8 cellular contexts compared by ENCODE assay signal in the genomic region with DNA sequence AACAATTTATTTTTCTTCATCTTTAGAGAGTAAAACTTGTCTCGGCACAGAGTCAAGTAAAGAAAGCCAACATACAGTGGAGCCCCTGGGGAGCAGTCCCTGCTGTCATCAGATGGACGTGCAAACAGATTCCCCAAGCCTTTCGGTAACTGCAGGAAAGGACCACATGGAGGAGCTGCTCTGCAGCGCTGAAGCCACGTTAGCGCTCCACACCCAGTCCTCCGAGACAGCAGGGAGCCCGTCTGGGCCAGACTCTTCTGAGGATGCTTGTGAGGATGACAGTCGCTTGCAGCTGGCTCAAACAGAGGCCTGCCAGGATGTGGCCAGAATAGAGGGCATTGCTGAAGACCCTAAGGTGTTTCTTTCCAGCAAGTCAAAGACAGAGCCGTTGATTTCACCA.
DNase-seq lines count a peak whose midpoint lies in the region; FAIRE-seq and TF ChIP-seq lines count a peak whose summit lies in the region.

No MANE protein-coding gene starts in this region.

- intact Hi-C loops in dorsolateral prefrontal cortex (cut with DNase I), result no loop called here

- H3K27me3 ChIP-seq in dorsolateral prefrontal cortex (no peaks in the 10 kb centered on the region), mesenchymal stem cell (ENCODE audit: control insufficient read depth in 1 of 2, insufficient read depth in 1 of 2, low read length in 2 of 2) (no peaks in the 10 kb centered on the region)

- H2BK120ac ChIP-seq in mesenchymal stem cell (ENCODE audit: low read depth, low read length), result no peak overlapping the region

- FAIRE-seq in HTR-8/SVneo (lab: Jason Lieb, UNC), result no peak

- no peaks in the 10 kb centered on the region for H3K9me3 ChIP-seq in mesenchymal stem cell (ENCODE audit: control insufficient read depth, low read length)

- no peak overlapping the region for H3K14ac ChIP-seq in mesenchymal stem cell (ENCODE audit: low read length in 2 of 2)

- H2AFZ ChIP-seq in mesenchymal stem cell (ENCODE audit: low read depth, low read length), result peak overlapping the region; percentile 55

- H4K91ac ChIP-seq in mesenchymal stem cell (ENCODE audit: low read length), result no peak overlapping the region

- 35% methylated on average over 10 of the region's 10 CpGs for WGBS in mesenchymal stem cell

- no peak overlapping the region for H3K18ac ChIP-seq in mesenchymal stem cell (ENCODE audit: low read depth in 1 of 2, low read length in 2 of 2)

- TF ChIP-seq CTCF in dorsolateral prefrontal cortex (IDR thresholded peaks at IDR 0.05 in 54 of 56, conservative IDR thresholded peaks at IDR 0.05 in 2 of 56; ENCODE audit: low read depth in 1 of 56, partially characterized antibody in 56 of 56), result peak; percentile 20 to 78 (median 62)

- no peak overlapping the region for H3K23ac ChIP-seq in mesenchymal stem cell (ENCODE audit: low read length in 2 of 2)

- H3K4me3 ChIP-seq in dorsolateral prefrontal cortex, result peak overlapping the region in 46 of 59 donors; percentile 4 to 57 (median 40)
- peak overlapping the region in 1 of 2 experiments; percentile 74 for H3K4me3 ChIP-seq in mesenchymal stem cell (ENCODE audit: insufficient read depth in 1 of 2, low read depth in 1 of 2, low read length in 2 of 2)

- DNase-seq in A172 (ENCODE audit: low spot score), result peak; percentile 49
- DNase-seq in NCI-H1436 treated with DMSO at 0.1 percent for 48 hours (lab: John Stamatoyannopoulos, UW), result peak; percentile 41
- peak; percentile 36 to 82 (median 77) for DNase-seq in dorsolateral prefrontal cortex
- DNase-seq in mesenchymal stem cell, result peak; percentile 79
- no peak for DNase-seq in amniotic stem cell (lab: John Stamatoyannopoulos, UW)
- no peak for DNase-seq in mesenteric fat pad (ENCODE audit: low spot score)
- DNase-seq in activated T-cell treated with anti-CD3 and anti-CD28 coated beads, Interleukin-2, amount 50 U/mL, for 48 hours, result no peak
- DNase-seq in HTR-8/SVneo (ENCODE audit: insufficient read length, low spot score), result no peak

- H2BK12ac ChIP-seq in mesenchymal stem cell (ENCODE audit: low read length in 2 of 2), result no peak overlapping the region

- H3K4ac ChIP-seq in mesenchymal stem cell (ENCODE audit: low read depth in 1 of 2, low read length in 2 of 2), result no peak overlapping the region

- H3K36me3 ChIP-seq in mesenchymal stem cell (ENCODE audit: control insufficient read depth in 1 of 2, insufficient read depth in 2 of 2, low read depth in 1 of 2, low read length in 2 of 2), result peaks cover 8 to 33% of the 10 kb centered on the region in 2 experiments

- no peak overlapping the region for H3K4me2 ChIP-seq in mesenchymal stem cell (ENCODE audit: low read length, poor library complexity, severe bottlenecking)

- H2AK5ac ChIP-seq in mesenchymal stem cell (ENCODE audit: low read length, severe bottlenecking), result no peak overlapping the region

- H4K8ac ChIP-seq in mesenchymal stem cell (ENCODE audit: low read length), result no peak overlapping the region

- peak overlapping the region; percentile 86 for H3K9ac ChIP-seq in mesenchymal stem cell (ENCODE audit: low read length)

- peak overlapping the region in 57 of 59 donors; percentile 6 to 88 (median 73) for H3K27ac ChIP-seq in dorsolateral prefrontal cortex
- H3K27ac ChIP-seq in mesenchymal stem cell (ENCODE audit: low read length, poor library complexity, severe bottlenecking), result peak overlapping the region; percentile 17

- no peak overlapping the region for H2BK5ac ChIP-seq in mesenchymal stem cell (ENCODE audit: low read depth, low read length, poor library complexity, severe bottlenecking)

- no peak overlapping the region for H2BK15ac ChIP-seq in mesenchymal stem cell (ENCODE audit: low read depth, poor library complexity, severe bottlenecking)

- peaks cover 4% of the 10 kb centered on the region for H3K4me1 ChIP-seq in mesenchymal stem cell (ENCODE audit: control insufficient read depth, insufficient read depth, low read depth, low read length)

- H3K79me1 ChIP-seq in mesenchymal stem cell (replicated peaks; ENCODE audit: low read length, poor library complexity, severe bottlenecking), result peaks cover 7% of the 10 kb centered on the region

Comparison
In these comparisons a context has a peak if more than half of its experiments do, and no peak if none do; other contexts are left out.
1. DNase-seq: peak in A172 (single experiment), NCI-H1436 treated with DMSO at 0.1 percent for 48 hours (single experiment), dorsolateral prefrontal cortex (10 of 10) and mesenchymal stem cell (single experiment); none in amniotic stem cell (single experiment), mesenteric fat pad (single experiment), activated T-cell treated with anti-CD3 and anti-CD28 coated beads, Interleukin-2, amount 50 U/mL, for 48 hours (0 of 2) and HTR-8/SVneo (single experiment).